Comparison of ENCODE assay signal across 8 cellular contexts in genomic region chr2:137173514-137173913, GRCh38.
A peak's percentile ranks its signal among the peaks of the same experiment; 100 is the strongest.
DNase-seq lines count a peak whose midpoint lies in the region; ATAC-seq, FAIRE-seq and TF ChIP-seq lines count a peak whose summit lies in the region.

No MANE protein-coding gene starts in this region.

- H3K4me3 Mint-ChIP-seq in CD8-positive, alpha-beta memory T cell, result no peak overlapping the region

- peak; percentile 65 for TF ChIP-seq CTCF in GM12872 (IDR thresholded peaks at IDR 0.05; ENCODE audit: insufficient read depth, low read depth, low read length)

- H3K36me3 ChIP-seq in CD8-positive, alpha-beta memory T cell (ENCODE audit: insufficient read depth, low read length), result no peaks in the 10 kb centered on the region

- no peaks in the 10 kb centered on the region for H3K4me1 ChIP-seq in CD8-positive, alpha-beta memory T cell (ENCODE audit: insufficient read depth, low read length)

- FAIRE-seq in HTR-8/SVneo (lab: Jason Lieb, UNC), result no peak

- DNase-seq in HTR-8/SVneo (ENCODE audit: insufficient read length, low spot score) (peak; percentile 12), foreskin melanocyte (peak; percentile 9), mesenteric fat pad (ENCODE audit: low spot score) (no peak), NCI-H510A treated with DMSO at 0.1 percent for 48 hours (lab: John Stamatoyannopoulos, UW) (no peak)
- DNase-seq in CD8-positive, alpha-beta memory T cell, result no peak
- no peak for DNase-seq in activated CD8-positive, alpha-beta memory T cell treated with anti-CD3 and anti-CD28 coated beads, Interleukin-2, amount 50 U/mL, for 4 hours

- no peaks in the 10 kb centered on the region for H3K36me3 Mint-ChIP-seq in CD8-positive, alpha-beta memory T cell

- no peaks in the 10 kb centered on the region for H3K9me3 ChIP-seq in CD8-positive, alpha-beta memory T cell (ENCODE audit: low read length)

- peaks cover 0 to 8% (median 0%) of the 10 kb centered on the region in 5 donors for H3K9me3 Mint-ChIP-seq in CD8-positive, alpha-beta memory T cell

- no peaks in the 10 kb centered on the region for H3K27me3 Mint-ChIP-seq in CD8-positive, alpha-beta memory T cell

- ATAC-seq in GM21619 (IDR thresholded peaks at IDR 0.05; ENCODE audit: unreplicated experiment), result peak; percentile 96

- CTCF ChIA-PET in CD8-positive, alpha-beta memory T cell (lab: Charles Lee), result no interaction called here

- H3K4me1 Mint-ChIP-seq in CD8-positive, alpha-beta memory T cell, result no peaks in the 10 kb centered on the region

- H3K27me3 ChIP-seq in CD8-positive, alpha-beta memory T cell (ENCODE audit: insufficient read depth, low read length, poor library complexity, severe bottlenecking), result no peaks in the 10 kb centered on the region

- no peak overlapping the region for H3K4me3 ChIP-seq in CD8-positive, alpha-beta memory T cell (ENCODE audit: low read length)

- no peak overlapping the region for H3K27ac ChIP-seq in CD8-positive, alpha-beta memory T cell (ENCODE audit: low read depth, low read length)

- POLR2A ChIA-PET in CD8-positive, alpha-beta memory T cell (lab: Charles Lee), result no interaction called here

- H3K27ac Mint-ChIP-seq in CD8-positive, alpha-beta memory T cell, result no peak overlapping the region

Comparison
In these comparisons a context has a peak if more than half of its experiments do, and no peak if none do; other contexts are left out.
1. DNase-seq: peak in HTR-8/SVneo (single experiment) and foreskin melanocyte (single experiment); none in CD8-positive, alpha-beta memory T cell (0 of 5), mesenteric fat pad (single experiment), NCI-H510A treated with DMSO at 0.1 percent for 48 hours (single experiment) and activated CD8-positive, alpha-beta memory T cell treated with anti-CD3 and anti-CD28 coated beads, Interleukin-2, amount 50 U/mL, for 4 hours (single experiment).